ENCODE assay signal across 8 cellular contexts in genomic region chr1:224329484-224329841, GRCh38. TPM values are rescaled to one million over a fixed set of nuclear protein-coding genes. Genes with fewer than 3 reads are reported as not detected.
DNase-seq lines count a peak whose midpoint lies in the region; ATAC-seq, FAIRE-seq and TF ChIP-seq lines count a peak whose summit lies in the region.

No MANE protein-coding gene starts in this region.

- H3K79me2 ChIP-seq in astrocyte (ENCODE audit: insufficient read depth, low read length): peaks cover 48% of the 10 kb centered on the region

- H3K4me1 ChIP-seq in astrocyte (ENCODE audit: insufficient read depth, low read length): peaks cover 15% of the 10 kb centered on the region
- H3K4me1 ChIP-seq in lower lobe of right lung: peaks cover 29% of the 10 kb centered on the region
- H3K4me1 ChIP-seq in upper lobe of left lung: peaks cover 20 to 35% (median 21%) of the 10 kb centered on the region in 4 donors

- H3K4me3 ChIP-seq in astrocyte (ENCODE audit: insufficient read depth, low read depth, low read length) (peak overlapping the region; percentile 98), lower lobe of right lung (peak overlapping the region; percentile 91), upper lobe of left lung (peak overlapping the region; percentile 74 to 94 (median 84))

- no peaks in the 10 kb centered on the region for H3K27me3 Mint-ChIP-seq in activated naive CD4-positive, alpha-beta T cell treated with anti-CD3 and anti-CD28 coated beads for 36 hours (ENCODE audit: low read depth)
- no peaks in the 10 kb centered on the region for H3K27me3 Mint-ChIP-seq in astrocyte (ENCODE audit: low read depth, unreplicated experiment)

- H3K27ac ChIP-seq in astrocyte (ENCODE audit: low read depth, low read length): peak overlapping the region; percentile 99
- peak overlapping the region; percentile 96 for H3K27ac ChIP-seq in lower lobe of right lung
- H3K27ac ChIP-seq in upper lobe of left lung: peak overlapping the region; percentile 87 to 96 (median 91)

- CTCF ChIA-PET in activated naive CD4-positive, alpha-beta T cell treated with anti-CD3 and anti-CD28 coated beads for 36 hours (lab: Charles Lee): interaction anchor here (0.6 to 1.3 kb wide), 5 partner anchors 23 to 213 kb away, joined by 3 to 6 read pairs (median 3); no protein-coding TSS in a partner anchor

- FAIRE-seq in astrocyte (lab: Jason Lieb, UNC): no peak

- TF ChIP-seq CTCF in astrocyte (IDR thresholded peaks at IDR 0.05; ENCODE audit: insufficient read depth, low read depth, low read length) (no peak), lower lobe of right lung (IDR thresholded peaks at IDR 0.05) (no peak), upper lobe of left lung (IDR thresholded peaks at IDR 0.05) (no peak)

- peak overlapping the region; percentile 94 for H2AFZ ChIP-seq in astrocyte (ENCODE audit: low read depth, low read length)

- 0 to 2% methylated on average over 5 to 7 of the region's 7 CpGs for WGBS in upper lobe of left lung, 2 donors

- H3K27me3 ChIP-seq in astrocyte (ENCODE audit: insufficient read depth, low read length): no peaks in the 10 kb centered on the region
- H3K27me3 ChIP-seq in lower lobe of right lung (ENCODE audit: low read depth): no peaks in the 10 kb centered on the region
- no peaks in the 10 kb centered on the region for H3K27me3 ChIP-seq in upper lobe of left lung

- TF ChIP-seq POLR2A in upper lobe of left lung (IDR thresholded peaks at IDR 0.05): no peak

- H4K20me1 ChIP-seq in astrocyte (ENCODE audit: insufficient read depth, low read length): peaks cover 19% of the 10 kb centered on the region

- H3K9me3 ChIP-seq in astrocyte (ENCODE audit: insufficient read depth, low read depth, low read length) (no peaks in the 10 kb centered on the region), lower lobe of right lung (no peaks in the 10 kb centered on the region), upper lobe of left lung (no peaks in the 10 kb centered on the region)

- ATAC-seq in lower lobe of right lung (no peak), upper lobe of left lung (ENCODE audit: low FRiP score in 2 of 2) (no peak), GM18502 (IDR thresholded peaks at IDR 0.05; ENCODE audit: poor library complexity, unreplicated experiment) (no peak), HG03045 (IDR thresholded peaks at IDR 0.05; ENCODE audit: unreplicated experiment) (no peak)

- H3K36me3 ChIP-seq in astrocyte (ENCODE audit: insufficient read depth, low read length) (peaks cover 2% of the 10 kb centered on the region), lower lobe of right lung (peaks cover 13% of the 10 kb centered on the region), upper lobe of left lung (peaks cover 0 to 15% (median 6%) of the 10 kb centered on the region in 4 donors)

- H3K9me3 Mint-ChIP-seq in activated naive CD4-positive, alpha-beta T cell treated with anti-CD3 and anti-CD28 coated beads for 36 hours: no peaks in the 10 kb centered on the region
- H3K9me3 Mint-ChIP-seq in astrocyte (ENCODE audit: unreplicated experiment): no peaks in the 10 kb centered on the region

- peak overlapping the region; percentile 98 for H3K27ac Mint-ChIP-seq in activated naive CD4-positive, alpha-beta T cell treated with anti-CD3 and anti-CD28 coated beads for 36 hours
- peak overlapping the region; percentile 100 for H3K27ac Mint-ChIP-seq in astrocyte (ENCODE audit: unreplicated experiment)

- intact Hi-C loops in activated naive CD4-positive, alpha-beta T cell treated with anti-CD3 and anti-CD28 coated beads for 36 hours (cut with micrococcal nuclease): no loop called here
- intact Hi-C loops in lower lobe of right lung (cut with DNase I): no loop called here

- peak overlapping the region; percentile 98 for H3K4me3 Mint-ChIP-seq in activated naive CD4-positive, alpha-beta T cell treated with anti-CD3 and anti-CD28 coated beads for 36 hours
- H3K4me3 Mint-ChIP-seq in astrocyte (ENCODE audit: unreplicated experiment): peak overlapping the region; percentile 99

- H3K9ac ChIP-seq in astrocyte (ENCODE audit: low read length): peak overlapping the region; percentile 96

- TF ChIP-seq EP300 in upper lobe of left lung (IDR thresholded peaks at IDR 0.05): no peak

- DNase-seq in activated naive CD4-positive, alpha-beta T cell treated with anti-CD3 and anti-CD28 coated beads for 36 hours: no peak
- DNase-seq in activated naive CD4-positive, alpha-beta T cell treated with Interleukin-2 at 50 U/mL for 16 hours: no peak
- DNase-seq in astrocyte (ENCODE audit: low read depth) (no peak), lower lobe of right lung (no peak), upper lobe of left lung (no peak), NCI-H345 treated with DMSO at 0.1 percent for 48 hours (lab: John Stamatoyannopoulos, UW; ENCODE audit: unreplicated experiment) (no peak)

- peaks cover 4% of the 10 kb centered on the region for H3K36me3 Mint-ChIP-seq in activated naive CD4-positive, alpha-beta T cell treated with anti-CD3 and anti-CD28 coated beads for 36 hours (ENCODE audit: low read depth)
- no peaks in the 10 kb centered on the region for H3K36me3 Mint-ChIP-seq in astrocyte (ENCODE audit: low read depth, unreplicated experiment)

- peaks cover 37% of the 10 kb centered on the region for H3K4me1 Mint-ChIP-seq in activated naive CD4-positive, alpha-beta T cell treated with anti-CD3 and anti-CD28 coated beads for 36 hours (ENCODE audit: low read depth)
- H3K4me1 Mint-ChIP-seq in astrocyte (ENCODE audit: low read depth, unreplicated experiment): peaks cover 11% of the 10 kb centered on the region

- H3K4me2 ChIP-seq in astrocyte (ENCODE audit: low read length): peak overlapping the region; percentile 97

RNA-seq across cellular contexts. Expression of gene NVL, which starts 0.5 kb away (rescaled TPM):
- total RNA-seq in activated naive CD4-positive, alpha-beta T cell treated with anti-CD3 and anti-CD28 coated beads for 36 hours: 10 to 100 TPM; 26.7 to 29.9 TPM
- total RNA-seq in astrocyte (30.6 and 36.2 TPM in 2 replicates), lower lobe of right lung (30.4 TPM), upper lobe of left lung (10 to 100 TPM; 20.2 to 56.6 (median 34.1) TPM)

RNA-seq across cellular contexts. Expression of gene CNIH4, which starts 27.2 kb away (rescaled TPM):
- 10 to 100 TPM; 34.7 to 35.1 TPM for total RNA-seq in activated naive CD4-positive, alpha-beta T cell treated with anti-CD3 and anti-CD28 coated beads for 36 hours
- total RNA-seq in astrocyte: 65.8 and 68.0 TPM in 2 replicates
- total RNA-seq in lower lobe of right lung: 77.4 TPM
- total RNA-seq in upper lobe of left lung: 10 to 100 TPM; 19.2 to 86.6 (median 38.5) TPM
